Comparison of ENCODE assay signal across 11 cellular contexts in genomic region chr22:28911777-28912669, GRCh38. TPM values are rescaled to one million over a fixed set of nuclear protein-coding genes. Genes with fewer than 3 reads are reported as not detected.
DNase-seq lines count a peak whose midpoint lies in the region; TF ChIP-seq lines count a peak whose summit lies in the region.
"Had no signal": no experiment of that assay in that cellular context is flagged by ENCODE, and none has a peak within 500 bp of the region (broad histone marks: within the 10 kb centered on the region; RNA-seq: fewer than 3 reads in every experiment).

No MANE protein-coding gene starts in this region.

- H3K27ac Mint-ChIP-seq in activated T-helper 1 cell treated with anti-CD3 and anti-CD28 coated beads, Interleukin-12 subunit alpha, Interleukin-12 subunit beta, Interleukin-2, Interleukin-4 antibody, amounts not matched to agents 30 ng/mL and 10 ng/mL and 1 ng/mL, durations not matched to agents 14 hours and 24 hours and 36 hours, result no peak overlapping the region
- H3K27ac Mint-ChIP-seq: activated B cell treated with CpG ODN at 0.5 μM for 24 hours had no signal

- peak overlapping the region; percentile 5 for H3K4me2 ChIP-seq in parathyroid adenoma (ENCODE audit: low read length)

- H3K27me3 ChIP-seq in SJCRH30 (no peaks in the 10 kb centered on the region), cardiac muscle cell (no peaks in the 10 kb centered on the region), parathyroid adenoma (ENCODE audit: control insufficient read depth, insufficient read depth, low read length) (no peaks in the 10 kb centered on the region)

- peaks cover 21% of the 10 kb centered on the region for H3K4me1 ChIP-seq in SJCRH30
- H3K4me1 ChIP-seq in cardiac muscle cell (ENCODE audit: low read depth), result peaks cover 63% of the 10 kb centered on the region
- H3K4me1 ChIP-seq in parathyroid adenoma, result peaks cover 7% of the 10 kb centered on the region

- H3K4me1 Mint-ChIP-seq in activated T-helper 1 cell treated with anti-CD3 and anti-CD28 coated beads, Interleukin-12 subunit alpha, Interleukin-12 subunit beta, Interleukin-2, Interleukin-4 antibody, amounts not matched to agents 30 ng/mL and 10 ng/mL and 1 ng/mL, durations not matched to agents 14 hours and 24 hours and 36 hours (ENCODE audit: low read depth), result peaks cover 24% of the 10 kb centered on the region
- H3K4me1 Mint-ChIP-seq: activated B cell treated with CpG ODN at 0.5 μM for 24 hours had no signal

- H3K4me3 ChIP-seq in SJCRH30, result no peak overlapping the region
- H3K4me3 ChIP-seq in cardiac muscle cell, result no peak overlapping the region
- H3K4me3 ChIP-seq in parathyroid adenoma (ENCODE audit: low read depth, low read length), result no peak overlapping the region

- H3K27ac ChIP-seq in SJCRH30 (peak overlapping the region; percentile 14; the same call in 1 of the 2 replicates), cardiac muscle cell (peak overlapping the region; percentile 81), parathyroid adenoma (peak overlapping the region; percentile 7), substantia nigra (ENCODE audit: low read depth, low read length, poor library complexity, severe bottlenecking) (no peak overlapping the region)

- no peak overlapping the region for H3K4me3 Mint-ChIP-seq in activated T-helper 1 cell treated with anti-CD3 and anti-CD28 coated beads, Interleukin-12 subunit alpha, Interleukin-12 subunit beta, Interleukin-2, Interleukin-4 antibody, amounts not matched to agents 30 ng/mL and 10 ng/mL and 1 ng/mL, durations not matched to agents 14 hours and 24 hours and 36 hours
- H3K4me3 Mint-ChIP-seq: activated B cell treated with CpG ODN at 0.5 μM for 24 hours; central memory CD8-positive, alpha-beta T cell had no signal

- intact Hi-C loops in activated T-helper 1 cell treated with anti-CD3 and anti-CD28 coated beads, Interleukin-12 subunit alpha, Interleukin-12 subunit beta, Interleukin-2, Interleukin-4 antibody, amounts not matched to agents 30 ng/mL and 10 ng/mL and 1 ng/mL, durations not matched to agents 14 hours and 24 hours and 36 hours (cut with micrococcal nuclease), result no loop called here

- H3K9ac ChIP-seq in parathyroid adenoma, result no peak overlapping the region

- H3K36me3 ChIP-seq in SJCRH30, result no peaks in the 10 kb centered on the region
- no peaks in the 10 kb centered on the region for H3K36me3 ChIP-seq in cardiac muscle cell
- H3K36me3 ChIP-seq in parathyroid adenoma (ENCODE audit: control insufficient read depth, insufficient read depth, low read length), result no peaks in the 10 kb centered on the region

- no peak for TF ChIP-seq CTCF in cardiac muscle cell (IDR thresholded peaks at IDR 0.05; ENCODE audit: low read depth, low read length)
- TF ChIP-seq CTCF in parathyroid adenoma (IDR thresholded peaks at IDR 0.05), result no peak

- H3K9me3 ChIP-seq in SJCRH30 (replicated peaks) (no peaks in the 10 kb centered on the region), cardiac muscle cell (ENCODE audit: low read depth) (no peaks in the 10 kb centered on the region), parathyroid adenoma (ENCODE audit: control insufficient read depth, low read length) (no peaks in the 10 kb centered on the region)

- peaks cover 3% of the 10 kb centered on the region for H3K36me3 Mint-ChIP-seq in activated T-helper 1 cell treated with anti-CD3 and anti-CD28 coated beads, Interleukin-12 subunit alpha, Interleukin-12 subunit beta, Interleukin-2, Interleukin-4 antibody, amounts not matched to agents 30 ng/mL and 10 ng/mL and 1 ng/mL, durations not matched to agents 14 hours and 24 hours and 36 hours (ENCODE audit: low read depth)

- peaks cover 59% of the 10 kb centered on the region for H3K27me3 Mint-ChIP-seq in activated T-helper 1 cell treated with anti-CD3 and anti-CD28 coated beads, Interleukin-12 subunit alpha, Interleukin-12 subunit beta, Interleukin-2, Interleukin-4 antibody, amounts not matched to agents 30 ng/mL and 10 ng/mL and 1 ng/mL, durations not matched to agents 14 hours and 24 hours and 36 hours (ENCODE audit: insufficient read depth)
- H3K27me3 Mint-ChIP-seq: activated B cell treated with CpG ODN at 0.5 μM for 24 hours had no signal

- peak overlapping the region; percentile 38 for H2AFZ ChIP-seq in parathyroid adenoma

- no peaks in the 10 kb centered on the region for H3K9me3 Mint-ChIP-seq in activated T-helper 1 cell treated with anti-CD3 and anti-CD28 coated beads, Interleukin-12 subunit alpha, Interleukin-12 subunit beta, Interleukin-2, Interleukin-4 antibody, amounts not matched to agents 30 ng/mL and 10 ng/mL and 1 ng/mL, durations not matched to agents 14 hours and 24 hours and 36 hours
- H3K9me3 Mint-ChIP-seq: activated B cell treated with CpG ODN at 0.5 μM for 24 hours; central memory CD8-positive, alpha-beta T cell had no signal

- H3K79me2 ChIP-seq in parathyroid adenoma, result peaks cover 2% of the 10 kb centered on the region

- peak; percentile 52 for DNase-seq in AG20443 (ENCODE audit: low spot score)
- DNase-seq in SJCRH30, result peak; percentile 33 to 53
- DNase-seq in cardiac muscle cell (ENCODE audit: low read depth in 1 of 2, low spot score in 1 of 2), result peak in 1 of 2 donors; percentile 66
- DNase-seq in NCI-H1694 (lab: John Stamatoyannopoulos, UW), result no peak
- no peak for DNase-seq in activated T-helper 1 cell treated with anti-CD3 and anti-CD28 coated beads, Interleukin-12 subunit alpha, Interleukin-12 subunit beta, Interleukin-2, Interleukin-4 antibody, amounts not matched to agents 30 ng/mL and 10 ng/mL and 1 ng/mL, durations not matched to agents 14 hours and 24 hours and 36 hours (ENCODE audit: low spot score)
- DNase-seq in substantia nigra (lab: John Stamatoyannopoulos, UW), result no peak
- DNase-seq in NCI-H1436 treated with DMSO at 0.1 percent for 48 hours (lab: John Stamatoyannopoulos, UW), result no peak
- DNase-seq: activated B cell treated with CpG ODN at 0.5 μM for 24 hours, NCI-H524 had no signal

RNA-seq across cellular contexts. Expression of gene ZNRF3, which starts 28.7 kb away (rescaled TPM):
- 9.1 and 9.7 TPM in 2 replicates for total RNA-seq in SJCRH30 (2014; rRNA removed; shearing (Covaris generic))
- 35.4 and 40.4 TPM in 2 replicates for total RNA-seq in cardiac muscle cell
- polyA plus RNA-seq in cardiac muscle cell, result 23.8 and 25.5 TPM in 2 replicates
- total RNA-seq in activated T-helper 1 cell treated with anti-CD3 and anti-CD28 coated beads, Interleukin-12 subunit alpha, Interleukin-12 subunit beta, Interleukin-2, Interleukin-4 antibody, amounts not matched to agents 30 ng/mL and 10 ng/mL and 1 ng/mL, durations not matched to agents 14 hours and 24 hours and 36 hours, result 1.9 and 2.1 TPM in 2 replicates

Comparison
In these comparisons a context has a peak if more than half of its experiments do, and no peak if none do; other contexts are left out.
1. DNase-seq: peak in AG20443 (single experiment) and SJCRH30 (2 of 2); none in NCI-H1694 (single experiment), activated T-helper 1 cell treated with anti-CD3 and anti-CD28 coated beads, Interleukin-12 subunit alpha, Interleukin-12 subunit beta, Interleukin-2, Interleukin-4 antibody, amounts not matched to agents 30 ng/mL and 10 ng/mL and 1 ng/mL, durations not matched to agents 14 hours and 24 hours and 36 hours (single experiment), substantia nigra (0 of 49) and NCI-H1436 treated with DMSO at 0.1 percent for 48 hours (single experiment).